ENCODE assay signal across 18 cellular contexts in genomic region chr11:119179342-119179741, GRCh38. TPM values are rescaled to one million over a fixed set of nuclear protein-coding genes. Genes with fewer than 3 reads are reported as not detected.
A peak's percentile ranks its signal among the peaks of the same experiment; 100 is the strongest.
DNase-seq lines count a peak whose midpoint lies in the region; TF ChIP-seq lines count a peak whose summit lies in the region.
"Had no signal": no experiment of that assay in that cellular context is flagged by ENCODE, and none has a peak within 500 bp of the region (broad histone marks: within the 10 kb centered on the region; RNA-seq: fewer than 3 reads in every experiment).

No MANE protein-coding gene starts in this region.

- H3K4me2 ChIP-seq in trophoblast cell (ENCODE audit: low read length) = no peak overlapping the region
- H3K4me2 ChIP-seq: A549 had no signal

- no peaks in the 10 kb centered on the region for H3K79me1 ChIP-seq in trophoblast cell (ENCODE audit: low read length)

- no peaks in the 10 kb centered on the region for H3K27me3 ChIP-seq in endocrine pancreas (ENCODE audit: control insufficient read depth, insufficient read depth, low read length)
- H3K27me3 ChIP-seq in neutrophil = no peaks in the 10 kb centered on the region
- H3K27me3 ChIP-seq in trophoblast cell (ENCODE audit: insufficient read depth, low read length) = no peaks in the 10 kb centered on the region

- H4K12ac ChIP-seq in trophoblast cell (ENCODE audit: low read depth, low read length) = no peak overlapping the region

- H3K27ac ChIP-seq in HEK293 (ENCODE audit: extremely low read depth, low read depth, low read length) = no peak overlapping the region
- peak overlapping the region; percentile 69 for H3K27ac ChIP-seq in neutrophil
- no peak overlapping the region for H3K27ac ChIP-seq in trophoblast cell (ENCODE audit: low read depth, low read length)
- H3K27ac ChIP-seq: A549, GM23248 had no signal

- no peak overlapping the region for H3K4ac ChIP-seq in trophoblast cell (ENCODE audit: low read depth, low read length)

- no peaks in the 10 kb centered on the region for H3K4me1 ChIP-seq in HEK293 (ENCODE audit: control insufficient read depth, insufficient read depth, low read length)
- no peaks in the 10 kb centered on the region for H3K4me1 ChIP-seq in endocrine pancreas (ENCODE audit: control insufficient read depth, insufficient read depth, low read length)
- H3K4me1 ChIP-seq in neutrophil (ENCODE audit: control insufficient read depth in 1 of 2, insufficient read depth in 1 of 2, low read depth in 1 of 2, low read length in 1 of 2) = peaks cover 29 to 33% of the 10 kb centered on the region in 2 experiments
- peaks cover 0 to 2% of the 10 kb centered on the region in 2 experiments for H3K4me1 ChIP-seq in trophoblast cell (ENCODE audit: control insufficient read depth in 1 of 2, insufficient read depth in 2 of 2, low read length in 2 of 2)
- H3K4me1 ChIP-seq: A549, Caco-2 had no signal

- no peak overlapping the region for H2BK120ac ChIP-seq in trophoblast cell (ENCODE audit: insufficient read depth, low read length, poor library complexity)

- POLR2A ChIA-PET in HEK293 (lab: Yijun Ruan, JAX) = interaction anchor here (0.8 to 1.6 kb wide), 3 partner anchors 10 to 84 kb away, joined by 3 to 5 read pairs (median 3); partner anchors contain the start of gene NLRX1

- H3K9me3 ChIP-seq in HEK293 (ENCODE audit: control insufficient read depth, insufficient read depth, low read depth, low read length) = no peaks in the 10 kb centered on the region
- no peaks in the 10 kb centered on the region for H3K9me3 ChIP-seq in endocrine pancreas (ENCODE audit: control insufficient read depth, low read length)
- H3K9me3 ChIP-seq in neutrophil = no peaks in the 10 kb centered on the region
- peaks cover 4% of the 10 kb centered on the region for H3K9me3 ChIP-seq in trophoblast cell (ENCODE audit: insufficient read depth, low read depth, low read length)
- H3K9me3 ChIP-seq: A549, Caco-2 had no signal

- no peak overlapping the region for H2AFZ ChIP-seq in trophoblast cell (ENCODE audit: insufficient read depth, low read length, poor library complexity)
- H2AFZ ChIP-seq: GM23248 had no signal

- H3K4me1 Mint-ChIP-seq in activated naive CD4-positive, alpha-beta T cell treated with anti-CD3 and anti-CD28 coated beads, Interleukin-2, amount 10 ng/mL, durations not matched to agents 7 days and 5 days = peaks cover 28% of the 10 kb centered on the region

- no CpG with 5 or more reads among the region's 6 CpGs for WGBS in trophoblast cell (ENCODE audit: extremely low coverage, insufficient coverage, insufficient read length)

- H4K91ac ChIP-seq in trophoblast cell (ENCODE audit: low read depth, low read length) = no peak overlapping the region

- H3K79me2 ChIP-seq in trophoblast cell (ENCODE audit: control insufficient read depth, insufficient read depth, low read length, poor library complexity) = no peaks in the 10 kb centered on the region

- no peaks in the 10 kb centered on the region for H3K27me3 Mint-ChIP-seq in activated naive CD4-positive, alpha-beta T cell treated with anti-CD3 and anti-CD28 coated beads, Interleukin-2, amount 10 ng/mL, durations not matched to agents 7 days and 5 days

- H3K9me3 Mint-ChIP-seq in activated naive CD4-positive, alpha-beta T cell treated with anti-CD3 and anti-CD28 coated beads, Interleukin-2, amount 10 ng/mL, durations not matched to agents 7 days and 5 days = no peaks in the 10 kb centered on the region
- H3K9me3 Mint-ChIP-seq: CD8-positive, alpha-beta T cell had no signal

- no peak overlapping the region for H2AK5ac ChIP-seq in trophoblast cell (ENCODE audit: low read length)

- no peak overlapping the region for H2BK5ac ChIP-seq in trophoblast cell (ENCODE audit: low read depth, low read length, poor library complexity)

- H3K27ac Mint-ChIP-seq in activated naive CD4-positive, alpha-beta T cell treated with anti-CD3 and anti-CD28 coated beads, Interleukin-2, amount 10 ng/mL, durations not matched to agents 7 days and 5 days = peak overlapping the region; percentile 5
- H3K27ac Mint-ChIP-seq: CD8-positive, alpha-beta T cell had no signal

- H3K36me3 ChIP-seq in HEK293 (ENCODE audit: control insufficient read depth in 2 of 2, insufficient read depth in 1 of 2, low read length in 2 of 2) (peaks cover 0 to 62% of the 10 kb centered on the region in 2 experiments; a peak in 2 of 3 replicates), endocrine pancreas (ENCODE audit: control insufficient read depth, insufficient read depth, low read length) (no peaks in the 10 kb centered on the region), neutrophil (peaks cover 82% of the 10 kb centered on the region), trophoblast cell (ENCODE audit: control insufficient read depth in 1 of 2, insufficient read depth in 2 of 2, low read length in 2 of 2) (peaks cover 0 to 4% of the 10 kb centered on the region in 2 experiments)

- TF ChIP-seq CTCF in HEK293 (tag by site-specific recombination; IDR thresholded peaks at IDR 0.05) (no peak), neutrophil (IDR thresholded peaks at IDR 0.05) (no peak)

- no peak overlapping the region for H3K4me3 Mint-ChIP-seq in activated naive CD4-positive, alpha-beta T cell treated with anti-CD3 and anti-CD28 coated beads, Interleukin-2, amount 10 ng/mL, durations not matched to agents 7 days and 5 days
- H3K4me3 Mint-ChIP-seq: CD8-positive, alpha-beta T cell had no signal

- H3K4me3 ChIP-seq in HEK293 (ENCODE audit: low read depth, low read length) = no peak overlapping the region
- H3K4me3 ChIP-seq in endocrine pancreas (ENCODE audit: control insufficient read depth, insufficient read depth, low read length) = no peak overlapping the region
- no peak overlapping the region for H3K4me3 ChIP-seq in neutrophil (ENCODE audit: low read depth in 1 of 2, low read length in 1 of 2)
- no peak overlapping the region for H3K4me3 ChIP-seq in trophoblast cell (ENCODE audit: low read depth, low read length)
- H3K4me3 ChIP-seq: A549, GM23248 had no signal

- H3K36me3 Mint-ChIP-seq in activated naive CD4-positive, alpha-beta T cell treated with anti-CD3 and anti-CD28 coated beads, Interleukin-2, amount 10 ng/mL, durations not matched to agents 7 days and 5 days = peaks cover 21% of the 10 kb centered on the region

- no peak overlapping the region for H3K14ac ChIP-seq in trophoblast cell (ENCODE audit: low read length)

- H3K18ac ChIP-seq in trophoblast cell (ENCODE audit: low read length) = no peak overlapping the region

- H3K9ac ChIP-seq in endocrine pancreas (ENCODE audit: control insufficient read depth, insufficient read depth, low read length) (peak overlapping the region; percentile 48), trophoblast cell (ENCODE audit: low read length) (no peak overlapping the region)
- H3K9ac ChIP-seq: GM23248 had no signal

- no peak overlapping the region for H3K23ac ChIP-seq in trophoblast cell (ENCODE audit: low read length)

- no peak for DNase-seq in activated naive CD4-positive, alpha-beta T cell treated with anti-CD3 and anti-CD28 coated beads, Interleukin-2, amount 10 ng/mL, durations not matched to agents 7 days and 5 days
- DNase-seq in activated naive CD4-positive, alpha-beta T cell treated with anti-CD3 and anti-CD28 coated beads, Interleukin-2, amount 50 U/mL, for 16 hours = no peak
- no peak for DNase-seq in NCI-H187 treated with DMSO at 0.1 percent for 48 hours (lab: John Stamatoyannopoulos, UW)
- no peak for DNase-seq in trophoblast cell
- DNase-seq: 8988T; ACHN; C1 segment of cervical spinal cord; Caco-2; CD8-positive, alpha-beta T cell; DND-41; GM23248; H7; HCEC 1CT had no signal

- H4K8ac ChIP-seq in trophoblast cell (ENCODE audit: low read depth, low read length) = no peak overlapping the region

- CTCF ChIA-PET in activated naive CD4-positive, alpha-beta T cell treated with anti-CD3 and anti-CD28 coated beads, Interleukin-2, amount 10 ng/mL, durations not matched to agents 7 days and 5 days (lab: Charles Lee) = interaction anchor here (0.6 to 3.2 kb wide), 4 partner anchors 10 to 50 kb away, joined by 3 to 14 read pairs (median 7); partner anchors contain the start of gene CBL
- CTCF ChIA-PET in HEK293 (lab: Yijun Ruan, JAX) = interaction anchor here (0.5 to 1.9 kb wide), 4 partner anchors 11 to 232 kb away, joined by 3 to 8 read pairs (median 4); partner anchors contain the start of gene CBL

- H2BK12ac ChIP-seq in trophoblast cell (ENCODE audit: low read length) = no peak overlapping the region

TF ChIP-seq in HEK293, 187 proteins besides CTCF, POLR2A, EP300 and RAD21:
- TF ChIP-seq ZNF16 (tag by site-specific recombination; IDR thresholded peaks at IDR 0.05; ENCODE audit: low read depth) (peak; percentile 86), KLF7 (tag by site-specific recombination; IDR thresholded peaks at IDR 0.05; ENCODE audit: borderline replicate concordance) (no peak), ZNF223 (tag by site-specific recombination; IDR thresholded peaks at IDR 0.05) (no peak), SETDB1 (IDR thresholded peaks at IDR 0.05; ENCODE audit: insufficient read length, low read length) (no peak)
TF ChIP-seq in HEK293: peak in this region for 1.

RNA-seq across cellular contexts. Expression of gene NHERF4, which starts 5.9 kb away (rescaled TPM):
- polyA plus RNA-seq in trophoblast cell (2013) = not detected in 2 replicates
- polyA plus RNA-seq: BJ, GM23248 had no signal

RNA-seq across cellular contexts. Expression of gene NLRX1, which starts 10.8 kb away (rescaled TPM):
- polyA plus RNA-seq in trophoblast cell (2013) = 4.6 and 5.0 TPM in 2 replicates

RNA-seq across cellular contexts. Expression of gene CBL, which starts 26.8 kb away (rescaled TPM):
- 23.5 and 23.9 TPM in 2 replicates for polyA plus RNA-seq in trophoblast cell (2013)

RNA-seq across cellular contexts. Expression of gene ABCG4, which starts 30.5 kb away (rescaled TPM):
- polyA plus RNA-seq in trophoblast cell (2013) = 0.06 and 0.08 TPM in 2 replicates

RNA-seq across cellular contexts. Expression of gene HINFP, which starts 58.0 kb away (rescaled TPM):
- 17.7 and 20.7 TPM in 2 replicates for polyA plus RNA-seq in trophoblast cell (2013)
